In genomic region chrX:129161108-129161507, GRCh38 we compare ENCODE assay signal across 22 cellular contexts.
"Had no signal": no experiment of that assay in that cellular context is flagged by ENCODE, and none has a peak within 500 bp of the region (broad histone marks: within the 10 kb centered on the region; RNA-seq: fewer than 3 reads in every experiment).

No MANE protein-coding gene starts in this region.

- H3K4me1 Mint-ChIP-seq: activated naive CD4-positive, alpha-beta T cell treated with anti-CD3 and anti-CD28 coated beads, Interleukin-2, amount 50 U/mL, for 24 hours; naive thymus-derived CD4-positive, alpha-beta T cell had no signal

- H3K9me3 ChIP-seq: body of pancreas, left lung, testis, vagina had no signal

- H3K27me3 Mint-ChIP-seq: naive thymus-derived CD4-positive, alpha-beta T cell had no signal

- H3K36me3 Mint-ChIP-seq: activated naive CD4-positive, alpha-beta T cell treated with anti-CD3 and anti-CD28 coated beads, Interleukin-2, amount 50 U/mL, for 24 hours; naive thymus-derived CD4-positive, alpha-beta T cell had no signal

- H3K27me3 ChIP-seq: body of pancreas, cardiac muscle cell, foreskin keratinocyte, left lung, testis, vagina had no signal

- H3K27ac Mint-ChIP-seq: activated naive CD4-positive, alpha-beta T cell treated with anti-CD3 and anti-CD28 coated beads, Interleukin-2, amount 50 U/mL, for 24 hours; naive thymus-derived CD4-positive, alpha-beta T cell had no signal

- H3K4me1 ChIP-seq: body of pancreas, foreskin keratinocyte, left lung, testis, vagina had no signal

- H3K9me3 Mint-ChIP-seq: activated naive CD4-positive, alpha-beta T cell treated with anti-CD3 and anti-CD28 coated beads, Interleukin-2, amount 50 U/mL, for 24 hours had no signal

- H3K4me3 ChIP-seq: body of pancreas, cardiac muscle cell, left lung, lung, testis, vagina had no signal

- H3K4me3 Mint-ChIP-seq: activated naive CD4-positive, alpha-beta T cell treated with anti-CD3 and anti-CD28 coated beads, Interleukin-2, amount 50 U/mL, for 24 hours; naive thymus-derived CD4-positive, alpha-beta T cell had no signal

- H3K36me3 ChIP-seq: cardiac muscle cell, left lung, vagina had no signal

- DNase-seq: activated CD4-positive, alpha-beta T cell treated with anti-CD3 and anti-CD28 coated beads, Interleukin-2, amount 50 U/mL, for 1 hour; activated CD4-positive, CD25-positive, alpha-beta regulatory T cell treated with anti-CD3 and anti-CD28 coated beads, Interleukin-2, amount 50 U/mL, for 72 hours; activated gamma-delta T cell treated with Interleukin-2 at 50 U/mL for 16 hours; activated T-cell treated with anti-CD3 and anti-CD28 coated beads, Interleukin-2, amount 50 U/mL, for 1 hour; anterior cingulate cortex; body of pancreas; cortex of kidney; erythroblast; foreskin keratinocyte; kidney glomerular epithelial cell; left lung; naive thymus-derived CD4-positive, alpha-beta T cell; retina; stimulated activated CD4-positive, alpha-beta T cell treated with anti-CD3 and anti-CD28 coated beads, Interleukin-2, amount 100 ng/mL, for 48 hours; stimulated activated naive CD4-positive, alpha-beta T cell; testis; trophoblast cell had no signal

- H3K27ac ChIP-seq: body of pancreas, cardiac muscle cell, foreskin keratinocyte, left lung, testis, vagina, VCaP had no signal
